In genomic region chr5:133754575-133755169, GRCh38 we compare ENCODE assay signal across 8 cellular contexts.
A peak's percentile ranks its signal among the peaks of the same experiment; 100 is the strongest.
DNase-seq lines count a peak whose midpoint lies in the region; ATAC-seq lines count a peak whose summit lies in the region.

No MANE protein-coding gene starts in this region.

- no peak overlapping the region for H2AFZ ChIP-seq in trophoblast cell (ENCODE audit: insufficient read depth, low read length, poor library complexity)

- no peak overlapping the region for H2BK12ac ChIP-seq in trophoblast cell (ENCODE audit: low read length)

- H3K4ac ChIP-seq in trophoblast cell (ENCODE audit: low read depth, low read length) = no peak overlapping the region

- no peak overlapping the region for H4K91ac ChIP-seq in trophoblast cell (ENCODE audit: low read depth, low read length)

- no peak overlapping the region for H4K8ac ChIP-seq in trophoblast cell (ENCODE audit: low read depth, low read length)

- no peaks in the 10 kb centered on the region for H3K9me3 ChIP-seq in trophoblast cell (ENCODE audit: insufficient read depth, low read depth, low read length)

- peak; percentile 22 for DNase-seq in COLO829 (ENCODE audit: low spot score)
- DNase-seq in GM19240 (ENCODE audit: insufficient read length, low spot score) = peak; percentile 35
- peak; percentile 35 for DNase-seq in SK-N-DZ (ENCODE audit: low spot score)
- DNase-seq in trophoblast cell = peak; percentile 31 to 68
- no peak for DNase-seq in T1000 (lab: John Stamatoyannopoulos, UW)

- no peak overlapping the region for H3K27ac ChIP-seq in trophoblast cell (ENCODE audit: low read depth, low read length)

- H3K4me1 ChIP-seq in trophoblast cell (ENCODE audit: control insufficient read depth in 1 of 2, insufficient read depth in 2 of 2, low read length in 2 of 2) = no peaks in the 10 kb centered on the region

- H3K79me2 ChIP-seq in trophoblast cell (ENCODE audit: control insufficient read depth, insufficient read depth, low read length, poor library complexity) = no peaks in the 10 kb centered on the region

- H3K18ac ChIP-seq in trophoblast cell (ENCODE audit: low read length) = no peak overlapping the region

- H3K23ac ChIP-seq in trophoblast cell (ENCODE audit: low read length) = no peak overlapping the region

- H3K14ac ChIP-seq in trophoblast cell (ENCODE audit: low read length) = no peak overlapping the region

- H4K12ac ChIP-seq in trophoblast cell (ENCODE audit: low read depth, low read length) = no peak overlapping the region

- no peak overlapping the region for H3K4me2 ChIP-seq in trophoblast cell (ENCODE audit: low read length)

- no peaks in the 10 kb centered on the region for H3K27me3 ChIP-seq in trophoblast cell (ENCODE audit: insufficient read depth, low read length)

- H3K9ac ChIP-seq in trophoblast cell (ENCODE audit: low read length) = no peak overlapping the region

- WGBS in trophoblast cell (ENCODE audit: extremely low coverage, insufficient coverage, insufficient read length) = no CpG with 5 or more reads among the region's 5 CpGs

- H3K79me1 ChIP-seq in trophoblast cell (ENCODE audit: low read length) = no peaks in the 10 kb centered on the region

- H2AK5ac ChIP-seq in trophoblast cell (ENCODE audit: low read length) = no peak overlapping the region

- no peak overlapping the region for H2BK5ac ChIP-seq in trophoblast cell (ENCODE audit: low read depth, low read length, poor library complexity)

- peak; percentile 62 for ATAC-seq in esophagus mucosa
- no peak for ATAC-seq in HG03521 (IDR thresholded peaks at IDR 0.05; ENCODE audit: unreplicated experiment)
- ATAC-seq in HG03457 (IDR thresholded peaks at IDR 0.05; ENCODE audit: unreplicated experiment) = no peak

- no peak overlapping the region for H3K4me3 ChIP-seq in trophoblast cell (ENCODE audit: low read depth, low read length)

- no peaks in the 10 kb centered on the region for H3K36me3 ChIP-seq in trophoblast cell (ENCODE audit: control insufficient read depth in 1 of 2, insufficient read depth in 2 of 2, low read length in 2 of 2)

- H2BK120ac ChIP-seq in trophoblast cell (ENCODE audit: insufficient read depth, low read length, poor library complexity) = no peak overlapping the region
